11 cellular contexts compared by ENCODE assay signal in genomic region chr2:43212931-43213330, GRCh38. TPM values are rescaled to one million over a fixed set of nuclear protein-coding genes. Genes with fewer than 3 reads are reported as not detected.
A peak's percentile ranks its signal among the peaks of the same experiment; 100 is the strongest.
DNase-seq lines count a peak whose midpoint lies in the region; ATAC-seq and TF ChIP-seq lines count a peak whose summit lies in the region.
"Had no signal": no experiment of that assay in that cellular context is flagged by ENCODE, and none has a peak within 500 bp of the region (broad histone marks: within the 10 kb centered on the region; RNA-seq: fewer than 3 reads in every experiment).

No MANE protein-coding gene starts in this region.

- H2AK5ac ChIP-seq in neuronal stem cell (ENCODE audit: low read depth, low read length), result peak overlapping the region; percentile 54

- no peak overlapping the region for H4K8ac ChIP-seq in neuronal stem cell (ENCODE audit: low read depth, low read length)

- peak overlapping the region in 3 of 4 donors; percentile 18 to 38 (median 28) for H3K27ac ChIP-seq in Peyer's patch
- H3K27ac ChIP-seq in neuronal stem cell (replicated peaks; ENCODE audit: low read length), result no peak overlapping the region
- no peak overlapping the region for H3K27ac ChIP-seq in SJCRH30
- H3K27ac ChIP-seq: C4-2B had no signal

- WGBS in neuronal stem cell (ENCODE audit: extremely low coverage in 2 of 2, insufficient read length in 2 of 2, insufficient replicate concordance in 1 of 2), 2 donors, result no CpG with 5 or more reads among the region's 3 CpGs

- H3K4me1 ChIP-seq in Peyer's patch, result peaks cover 0 to 24% (median 6%) of the 10 kb centered on the region in 4 donors
- peaks cover 3 to 5% of the 10 kb centered on the region in 2 donors for H3K4me1 ChIP-seq in neuronal stem cell (ENCODE audit: control insufficient read depth in 2 of 2, insufficient read depth in 1 of 2, low read depth in 1 of 2, low read length in 2 of 2)
- peaks cover 3% of the 10 kb centered on the region; the same call in 1 of the 2 replicates for H3K4me1 ChIP-seq in SJCRH30

- H2BK120ac ChIP-seq in neuronal stem cell (ENCODE audit: low read depth, low read length), result peak overlapping the region; percentile 21

- no peak overlapping the region for H2BK5ac ChIP-seq in neuronal stem cell (ENCODE audit: low read length)

- no peak overlapping the region for H3K4me3 ChIP-seq in Peyer's patch
- H3K4me3 ChIP-seq in neuronal stem cell (ENCODE audit: low read length in 2 of 2), result no peak overlapping the region
- H3K4me3 ChIP-seq in SJCRH30, result no peak overlapping the region

- H3K23ac ChIP-seq in neuronal stem cell (ENCODE audit: low read depth, low read length, poor library complexity), result no peak overlapping the region

- no peak for ATAC-seq in HG02852 (IDR thresholded peaks at IDR 0.05; ENCODE audit: unreplicated experiment)

- no peak overlapping the region for H2AFZ ChIP-seq in neuronal stem cell (ENCODE audit: low read length)

- H3K4ac ChIP-seq in neuronal stem cell (ENCODE audit: low read length), result no peak overlapping the region

- H3K9me3 ChIP-seq in Peyer's patch, result no peaks in the 10 kb centered on the region
- H3K9me3 ChIP-seq in neuronal stem cell (replicated peaks in 1 of 2; ENCODE audit: control insufficient read depth in 2 of 2, insufficient read depth in 1 of 2, low read depth in 1 of 2, low read length in 2 of 2), result no peaks in the 10 kb centered on the region
- no peaks in the 10 kb centered on the region for H3K9me3 ChIP-seq in SJCRH30 (replicated peaks)

- no peak overlapping the region for H3K9ac ChIP-seq in neuronal stem cell (ENCODE audit: low read depth, low read length, poor library complexity)

- no peak overlapping the region for H2BK12ac ChIP-seq in neuronal stem cell (ENCODE audit: low read length)

- no peak for TF ChIP-seq POLR2A in Peyer's patch (IDR thresholded peaks at IDR 0.05)

- H3K36me3 ChIP-seq in Peyer's patch (no peaks in the 10 kb centered on the region), neuronal stem cell (replicated peaks in 1 of 2; ENCODE audit: control insufficient read depth in 2 of 2, insufficient read depth in 2 of 2, low read length in 2 of 2) (no peaks in the 10 kb centered on the region), SJCRH30 (no peaks in the 10 kb centered on the region)

- no peak overlapping the region for H3K18ac ChIP-seq in neuronal stem cell (ENCODE audit: low read length)

- TF ChIP-seq CTCF in Peyer's patch (IDR thresholded peaks at IDR 0.05), result no peak

- H3K79me1 ChIP-seq in neuronal stem cell (ENCODE audit: low read depth, low read length), result no peaks in the 10 kb centered on the region

- no peak overlapping the region for H2BK15ac ChIP-seq in neuronal stem cell (ENCODE audit: low read length)

- DNase-seq in CD1c-positive myeloid dendritic cell (ENCODE audit: extremely low spot score) (peak; percentile 92), Peyer's patch (peak in 2 of 3 donors; percentile 47 to 75), globus pallidus (ENCODE audit: low spot score) (peak; percentile 57), neuronal stem cell (ENCODE audit: low spot score) (no peak), NCI-H187 (lab: John Stamatoyannopoulos, UW) (no peak), SK-N-DZ (ENCODE audit: low spot score) (no peak), SJCRH30 (no peak)
- DNase-seq: NCI-H1694 treated with DMSO at 0.1 percent for 48 hours, SHP77 treated with DMSO at 0.1 percent for 48 hours had no signal

- no peak overlapping the region for H3K14ac ChIP-seq in neuronal stem cell (ENCODE audit: low read length)

- H3K27me3 ChIP-seq in Peyer's patch (no peaks in the 10 kb centered on the region), neuronal stem cell (ENCODE audit: control insufficient read depth in 3 of 3, insufficient read depth in 3 of 3, low read depth in 1 of 3, low read length in 3 of 3) (no peaks in the 10 kb centered on the region), SJCRH30 (no peaks in the 10 kb centered on the region)

- no peak overlapping the region for H4K91ac ChIP-seq in neuronal stem cell (ENCODE audit: low read depth, low read length, poor library complexity)

- no peak overlapping the region for H3K4me2 ChIP-seq in neuronal stem cell (ENCODE audit: insufficient read depth, low read length, poor library complexity, severe bottlenecking)

RNA-seq across cellular contexts. Expression of gene ZFP36L2, which starts 13.5 kb away (rescaled TPM):
- 100 to 1,000 TPM in 3 of 4 donors, 10 to 100 TPM in 1; 90.4 to 227 (median 148) TPM for total RNA-seq in Peyer's patch
- polyA plus RNA-seq in neuronal stem cell (2013, experiment 1 of 2), result 39.5 TPM
- polyA plus RNA-seq in neuronal stem cell (2013, experiment 2 of 2), result 40.0 TPM
- 6.8 and 7.1 TPM in 2 replicates for polyA plus RNA-seq in SK-N-DZ (2014; cell fraction: cytosol; rRNA removed)
- 4.0 and 4.1 TPM in 2 replicates for polyA plus RNA-seq in SK-N-DZ (2014; cell fraction: nucleus; rRNA removed)
- total RNA-seq in SJCRH30 (2014; rRNA removed; shearing (Covaris generic)), result 5.1 and 5.6 TPM in 2 replicates

Comparison
In these comparisons a context has a peak if more than half of its experiments do, and no peak if none do; other contexts are left out.
1. DNase-seq: peak in CD1c-positive myeloid dendritic cell (single experiment), Peyer's patch (2 of 3) and globus pallidus (single experiment); none in neuronal stem cell (single experiment), NCI-H187 (0 of 2), SK-N-DZ (single experiment) and SJCRH30 (0 of 2).
2. H3K27ac ChIP-seq: peak in Peyer's patch (3 of 4); none in neuronal stem cell (single experiment) and SJCRH30 (single experiment).
3. RNA of gene ZFP36L2, which starts 13.5 kb away (total RNA-seq): 90.4 to 227 TPM in Peyer's patch; 5.1 to 5.6 TPM in SJCRH30; every median in the first group is over 10 times any median in the second.